28 cellular contexts compared by ENCODE assay signal in genomic region chr9:92944921-92945320, GRCh38.
"Had no signal": no experiment of that assay in that cellular context is flagged by ENCODE, and none has a peak within 500 bp of the region (broad histone marks: within the 10 kb centered on the region; RNA-seq: fewer than 3 reads in every experiment).

No MANE protein-coding gene starts in this region.

- H3K4me3 ChIP-seq: left ventricle myocardium inferior, lung, mucosa of descending colon, pancreas, prostate gland, skin epidermis, stomach, thoracic aorta, tibial artery, uterus had no signal

- H3K4me3 Mint-ChIP-seq: natural killer cell treated with Interleukin-12 subunit alpha and Interleukin-12 subunit beta and Interleukin-15 and Interleukin-18, amount 100 ng/mL, for 72 hours; stimulated activated naive B cell treated with anti-CD40 and anti-IgM and Interleukin-4, amounts not matched to agents 10 μg/mL and 1 μg/mL and 100 μg/mL, for 72 hours had no signal

- H3K9me3 Mint-ChIP-seq: stimulated activated naive B cell treated with anti-CD40 and anti-IgM and Interleukin-4, amounts not matched to agents 10 μg/mL and 1 μg/mL and 100 μg/mL, for 72 hours had no signal

- H3K36me3 Mint-ChIP-seq: stimulated activated naive B cell treated with anti-CD40 and anti-IgM and Interleukin-4, amounts not matched to agents 10 μg/mL and 1 μg/mL and 100 μg/mL, for 72 hours had no signal

- FAIRE-seq: islet of Langerhans, kidney, pancreas had no signal

- H3K27me3 ChIP-seq: pancreas, uterus had no signal

- H3K36me3 ChIP-seq: left ventricle myocardium inferior, pancreas, prostate gland, stomach, thoracic aorta, tibial artery, uterus had no signal

- ATAC-seq: left colon; mucosa of descending colon; naive thymus-derived CD4-positive, alpha-beta T cell; natural killer cell treated with Interleukin-12 subunit alpha and Interleukin-12 subunit beta and Interleukin-15 and Interleukin-18, amount 100 ng/mL, for 72 hours; pancreas; right cardiac atrium; sciatic nerve; stimulated activated naive B cell treated with anti-CD40 and anti-IgM and Interleukin-4, amounts not matched to agents 10 μg/mL and 1 μg/mL and 100 μg/mL, for 72 hours; stimulated activated naive CD8-positive, alpha-beta T cell treated with anti-CD3 and anti-CD28 coated beads, Interleukin-15, Interleukin-2, amounts not matched to agents 100 U/mL and 50 U/mL, for 24 hours had no signal

- DNase-seq: hypothalamus; immature natural killer cell; kidney; left colon; left ventricle myocardium inferior; mesendoderm; midbrain; mucosa of descending colon; naive thymus-derived CD4-positive, alpha-beta T cell; pancreas; retina; right cardiac atrium; stimulated activated CD4-positive, alpha-beta T cell treated with anti-CD3 and anti-CD28 coated beads, Interleukin-12 subunit alpha, Interleukin-12 subunit beta, amount 100 ng/mL, for 4 hours; stimulated activated CD4-positive, alpha-beta T cell treated with anti-CD3 and anti-CD28 coated beads, Interleukin-15, amount 100 ng/mL, for 24 hours; stimulated activated CD4-positive, alpha-beta T cell treated with anti-CD3 and anti-CD28 coated beads, Interleukin-4, amount 100 ng/mL, for 1 hour; stimulated activated naive B cell treated with anti-CD40 and anti-IgM and Interleukin-4, amounts not matched to agents 10 μg/mL and 1 μg/mL and 100 μg/mL, for 72 hours; stimulated activated naive CD8-positive, alpha-beta T cell treated with anti-CD3 and anti-CD28 coated beads, Interleukin-15, Interleukin-2, amounts not matched to agents 100 U/mL and 50 U/mL, for 24 hours; stomach; tibial artery; trophoblast cell; uterus had no signal

- H3K4me1 ChIP-seq: prostate gland, uterus had no signal

- H3K9me3 ChIP-seq: left ventricle myocardium inferior, mucosa of descending colon, pancreas, prostate gland, stomach, thoracic aorta, tibial artery, uterus had no signal

- H3K27ac ChIP-seq: left ventricle myocardium inferior, pancreas, prostate gland, skin epidermis, stomach, thoracic aorta, tibial artery, uterus had no signal

- H3K27ac Mint-ChIP-seq: immature natural killer cell; natural killer cell treated with Interleukin-12 subunit alpha and Interleukin-12 subunit beta and Interleukin-15 and Interleukin-18, amount 100 ng/mL, for 72 hours; stimulated activated naive B cell treated with anti-CD40 and anti-IgM and Interleukin-4, amounts not matched to agents 10 μg/mL and 1 μg/mL and 100 μg/mL, for 72 hours had no signal
